ENCODE assay signal across 28 cellular contexts in genomic region chr10:85601526-85601925, GRCh38.
DNase-seq lines count a peak whose midpoint lies in the region; ATAC-seq and TF ChIP-seq lines count a peak whose summit lies in the region.
"Had no signal": no experiment of that assay in that cellular context is flagged by ENCODE, and none has a peak within 500 bp of the region (broad histone marks: within the 10 kb centered on the region; RNA-seq: fewer than 3 reads in every experiment).

No MANE protein-coding gene starts in this region.

- POLR2A ChIA-PET in activated CD8-positive, alpha-beta T cell treated with anti-CD3 and anti-CD28 coated beads, Interleukin-2, amount 10 ng/mL, durations not matched to agents 7 days and 5 days (lab: Charles Lee), result no interaction called here
- POLR2A ChIA-PET in activated CD8-positive, alpha-beta T cell treated with anti-CD3 and anti-CD28 coated beads for 36 hours (lab: Charles Lee), result no interaction called here

- H3K9me3 Mint-ChIP-seq in activated CD8-positive, alpha-beta T cell treated with anti-CD3 and anti-CD28 coated beads, Interleukin-2, amount 10 ng/mL, durations not matched to agents 7 days and 5 days (ENCODE audit: insufficient read depth), result no peaks in the 10 kb centered on the region
- no peaks in the 10 kb centered on the region for H3K9me3 Mint-ChIP-seq in activated CD8-positive, alpha-beta T cell treated with anti-CD3 and anti-CD28 coated beads for 36 hours
- H3K9me3 Mint-ChIP-seq in endodermal cell (no peaks in the 10 kb centered on the region), osteocyte (ENCODE audit: unreplicated experiment) (no peaks in the 10 kb centered on the region)
- H3K9me3 Mint-ChIP-seq: CD8-positive, alpha-beta memory T cell had no signal

- H3K9me3 ChIP-seq in endodermal cell (ENCODE audit: control insufficient read depth, low read length) (no peaks in the 10 kb centered on the region), vagina (no peaks in the 10 kb centered on the region)
- H3K9me3 ChIP-seq: BE2C, HAP-1, MG63 had no signal

- no peaks in the 10 kb centered on the region for H3K36me3 Mint-ChIP-seq in activated CD8-positive, alpha-beta T cell treated with anti-CD3 and anti-CD28 coated beads, Interleukin-2, amount 10 ng/mL, durations not matched to agents 7 days and 5 days (ENCODE audit: low read depth)
- H3K36me3 Mint-ChIP-seq in activated CD8-positive, alpha-beta T cell treated with anti-CD3 and anti-CD28 coated beads for 36 hours (ENCODE audit: low read depth), result no peaks in the 10 kb centered on the region
- no peaks in the 10 kb centered on the region for H3K36me3 Mint-ChIP-seq in endodermal cell (ENCODE audit: low read depth)
- no peaks in the 10 kb centered on the region for H3K36me3 Mint-ChIP-seq in osteocyte (ENCODE audit: unreplicated experiment)
- H3K36me3 Mint-ChIP-seq: CD14-positive monocyte had no signal

- H3K4me3 ChIP-seq in endodermal cell (ENCODE audit: low read length), result no peak overlapping the region
- no peak overlapping the region for H3K4me3 ChIP-seq in vagina
- H3K4me3 ChIP-seq: GM23248, HAP-1, MG63 had no signal

- TF ChIP-seq POLR2A in vagina (IDR thresholded peaks at IDR 0.05), result no peak

- no peak overlapping the region for H3K4me3 Mint-ChIP-seq in activated CD8-positive, alpha-beta T cell treated with anti-CD3 and anti-CD28 coated beads, Interleukin-2, amount 10 ng/mL, durations not matched to agents 7 days and 5 days
- no peak overlapping the region for H3K4me3 Mint-ChIP-seq in activated CD8-positive, alpha-beta T cell treated with anti-CD3 and anti-CD28 coated beads for 36 hours
- H3K4me3 Mint-ChIP-seq in endodermal cell, result no peak overlapping the region
- H3K4me3 Mint-ChIP-seq in osteocyte (ENCODE audit: unreplicated experiment), result no peak overlapping the region
- H3K4me3 Mint-ChIP-seq: CD14-positive monocyte; CD8-positive, alpha-beta memory T cell; HFFc6 had no signal

- intact Hi-C loops in activated CD8-positive, alpha-beta T cell treated with anti-CD3 and anti-CD28 coated beads for 36 hours (cut with micrococcal nuclease), result no loop called here
- intact Hi-C loops in vagina (cut with DNase I), result no loop called here

- WGBS in endodermal cell (ENCODE audit: insufficient coverage in 1 of 2, insufficient read length in 1 of 2), 2 experiments, result 95 to 100% methylated on average over 1 to 9 of the region's 9 CpGs

- H3K27me3 ChIP-seq in endodermal cell (ENCODE audit: control insufficient read depth, insufficient read depth, low read length, poor library complexity, severe bottlenecking) (no peaks in the 10 kb centered on the region), vagina (no peaks in the 10 kb centered on the region)
- H3K27me3 ChIP-seq: BE2C, MG63 had no signal

- H3K4me1 ChIP-seq in endodermal cell (ENCODE audit: control insufficient read depth, insufficient read depth, low read length) (peaks cover 9% of the 10 kb centered on the region), vagina (no peaks in the 10 kb centered on the region)
- H3K4me1 ChIP-seq: BE2C, HAP-1 had no signal

- CTCF ChIA-PET in activated CD8-positive, alpha-beta T cell treated with anti-CD3 and anti-CD28 coated beads, Interleukin-2, amount 10 ng/mL, durations not matched to agents 7 days and 5 days (lab: Charles Lee), result no interaction called here
- CTCF ChIA-PET in activated CD8-positive, alpha-beta T cell treated with anti-CD3 and anti-CD28 coated beads for 36 hours (lab: Charles Lee), result no interaction called here

- no peak for ATAC-seq in activated CD8-positive, alpha-beta T cell treated with anti-CD3 and anti-CD28 coated beads, Interleukin-2, amount 10 ng/mL, durations not matched to agents 7 days and 5 days
- ATAC-seq in activated CD8-positive, alpha-beta T cell treated with anti-CD3 and anti-CD28 coated beads for 36 hours, result no peak
- no peak for ATAC-seq in HG03159 (IDR thresholded peaks at IDR 0.05; ENCODE audit: unreplicated experiment)

- H3K36me3 ChIP-seq in endodermal cell (ENCODE audit: control insufficient read depth, insufficient read depth, low read length), result no peaks in the 10 kb centered on the region
- H3K36me3 ChIP-seq in vagina, result no peaks in the 10 kb centered on the region
- H3K36me3 ChIP-seq: BE2C, HAP-1, MG63 had no signal

- no peak overlapping the region for H3K9ac ChIP-seq in endodermal cell (ENCODE audit: extremely low read depth, low read length, poor library complexity, severe bottlenecking)
- H3K9ac ChIP-seq: GM23248 had no signal

- TF ChIP-seq CTCF in activated CD8-positive, alpha-beta T cell treated with anti-CD3 and anti-CD28 coated beads for 36 hours (IDR thresholded peaks at IDR 0.05), result no peak
- TF ChIP-seq CTCF in endodermal cell (conservative IDR thresholded peaks at IDR 0.05), result no peak
- TF ChIP-seq CTCF in osteocyte (IDR thresholded peaks at IDR 0.05), result no peak
- TF ChIP-seq CTCF in vagina (IDR thresholded peaks at IDR 0.05), result no peak

- H3K27me3 Mint-ChIP-seq in activated CD8-positive, alpha-beta T cell treated with anti-CD3 and anti-CD28 coated beads, Interleukin-2, amount 10 ng/mL, durations not matched to agents 7 days and 5 days (ENCODE audit: low read depth), result peaks cover 2% of the 10 kb centered on the region
- H3K27me3 Mint-ChIP-seq in activated CD8-positive, alpha-beta T cell treated with anti-CD3 and anti-CD28 coated beads for 36 hours, result no peaks in the 10 kb centered on the region
- H3K27me3 Mint-ChIP-seq in endodermal cell (ENCODE audit: insufficient read depth), result no peaks in the 10 kb centered on the region
- H3K27me3 Mint-ChIP-seq in osteocyte (ENCODE audit: unreplicated experiment), result no peaks in the 10 kb centered on the region

- H3K27ac ChIP-seq in endodermal cell (ENCODE audit: low read depth, low read length), result no peak overlapping the region
- no peak overlapping the region for H3K27ac ChIP-seq in vagina
- H3K27ac ChIP-seq: 22Rv1, GM23248 had no signal

- peak; percentile 8 for DNase-seq in activated CD8-positive, alpha-beta T cell treated with anti-CD3 and anti-CD28 coated beads, Interleukin-2, amount 10 ng/mL, durations not matched to agents 7 days and 5 days
- DNase-seq in activated CD8-positive, alpha-beta T cell treated with anti-CD3 and anti-CD28 coated beads for 36 hours, result no peak
- peak; percentile 26 for DNase-seq in endodermal cell
- peak; percentile 74 for DNase-seq in osteocyte (ENCODE audit: extremely low spot score, unreplicated experiment)
- peak; percentile 58 to 75 for DNase-seq in vagina (ENCODE audit: extremely low spot score in 2 of 2)
- no peak for DNase-seq in putamen (ENCODE audit: low spot score)
- no peak for DNase-seq in NAMALWA (ENCODE audit: low spot score)
- DNase-seq: ACHN; BE2C; CD8-positive, alpha-beta memory T cell; DMS 273 treated with DMSO at 0.1 percent for 48 hours; DMS79; EL; GF-D8; GM23248; HFFc6; IMR-90; KG1; MG63; NCI-H2029; NCI-H446; NCI-H524 treated with DMSO at 0.1 percent for 48 hours; NCI-H774; SIG-M5 had no signal

- H3K27ac Mint-ChIP-seq in activated CD8-positive, alpha-beta T cell treated with anti-CD3 and anti-CD28 coated beads, Interleukin-2, amount 10 ng/mL, durations not matched to agents 7 days and 5 days, result no peak overlapping the region
- H3K27ac Mint-ChIP-seq in activated CD8-positive, alpha-beta T cell treated with anti-CD3 and anti-CD28 coated beads for 36 hours, result no peak overlapping the region
- no peak overlapping the region for H3K27ac Mint-ChIP-seq in endodermal cell
- no peak overlapping the region for H3K27ac Mint-ChIP-seq in osteocyte (ENCODE audit: unreplicated experiment)
- H3K27ac Mint-ChIP-seq: CD8-positive, alpha-beta memory T cell; HFFc6 had no signal

- H3K4me1 Mint-ChIP-seq in activated CD8-positive, alpha-beta T cell treated with anti-CD3 and anti-CD28 coated beads, Interleukin-2, amount 10 ng/mL, durations not matched to agents 7 days and 5 days (ENCODE audit: low read depth), result no peaks in the 10 kb centered on the region
- H3K4me1 Mint-ChIP-seq in activated CD8-positive, alpha-beta T cell treated with anti-CD3 and anti-CD28 coated beads for 36 hours (ENCODE audit: low read depth), result no peaks in the 10 kb centered on the region
- peaks cover 28% of the 10 kb centered on the region for H3K4me1 Mint-ChIP-seq in endodermal cell
- no peaks in the 10 kb centered on the region for H3K4me1 Mint-ChIP-seq in osteocyte (ENCODE audit: unreplicated experiment)
- H3K4me1 Mint-ChIP-seq: CD14-positive monocyte had no signal

Comparison
In these comparisons a context has a peak if more than half of its experiments do, and no peak if none do; other contexts are left out.
1. DNase-seq: peak in activated CD8-positive, alpha-beta T cell treated with anti-CD3 and anti-CD28 coated beads, Interleukin-2, amount 10 ng/mL, durations not matched to agents 7 days and 5 days (single experiment), endodermal cell (single experiment), osteocyte (single experiment) and vagina (2 of 2); none in activated CD8-positive, alpha-beta T cell treated with anti-CD3 and anti-CD28 coated beads for 36 hours (single experiment), putamen (single experiment) and NAMALWA (single experiment).